Comparison of ENCODE assay signal across 1 cellular context in the genomic region with DNA sequence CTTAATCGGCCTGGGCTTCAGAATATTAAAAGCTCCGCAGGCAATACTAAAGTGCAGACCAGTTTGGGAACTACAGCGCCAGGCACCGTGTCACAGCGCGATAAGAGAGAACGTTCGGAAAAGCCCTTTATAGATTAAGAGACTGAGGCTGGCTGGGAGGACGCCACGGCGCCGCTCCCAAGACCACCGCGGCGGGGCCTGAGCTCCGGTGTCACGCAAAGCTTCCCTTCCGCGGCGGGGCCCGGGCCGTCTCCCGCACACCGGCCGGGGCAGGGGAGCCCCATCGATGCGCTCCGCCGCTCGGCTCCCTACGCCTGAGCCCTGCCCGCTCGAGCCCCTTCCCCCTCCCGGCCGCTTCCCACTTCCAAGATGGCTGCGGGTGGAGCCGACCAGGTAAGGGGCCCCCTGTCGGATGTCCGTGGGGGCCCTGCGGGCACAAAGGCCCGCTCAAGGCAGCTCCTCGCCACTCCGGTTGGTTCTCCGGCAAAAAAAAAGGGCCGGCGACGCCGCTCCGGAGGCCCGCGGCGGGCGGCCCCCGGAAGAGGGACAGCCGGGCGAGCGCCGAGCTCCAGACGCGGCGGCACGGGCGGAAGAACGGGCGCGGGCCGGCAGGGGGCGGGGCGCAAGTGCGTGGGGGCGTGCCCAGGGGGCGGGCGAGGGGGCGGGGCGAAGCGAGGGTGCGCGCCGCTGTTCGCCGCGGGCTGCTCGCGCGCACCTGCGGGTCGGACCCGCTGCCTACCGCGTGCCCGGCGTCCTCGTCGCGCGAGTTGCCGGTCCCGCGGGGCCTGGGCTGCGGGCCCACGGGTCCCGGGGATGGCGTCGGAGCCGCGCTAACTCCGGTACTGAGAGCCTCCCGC.
TF ChIP-seq lines count a peak whose summit lies in the region.

A gene with protein sequence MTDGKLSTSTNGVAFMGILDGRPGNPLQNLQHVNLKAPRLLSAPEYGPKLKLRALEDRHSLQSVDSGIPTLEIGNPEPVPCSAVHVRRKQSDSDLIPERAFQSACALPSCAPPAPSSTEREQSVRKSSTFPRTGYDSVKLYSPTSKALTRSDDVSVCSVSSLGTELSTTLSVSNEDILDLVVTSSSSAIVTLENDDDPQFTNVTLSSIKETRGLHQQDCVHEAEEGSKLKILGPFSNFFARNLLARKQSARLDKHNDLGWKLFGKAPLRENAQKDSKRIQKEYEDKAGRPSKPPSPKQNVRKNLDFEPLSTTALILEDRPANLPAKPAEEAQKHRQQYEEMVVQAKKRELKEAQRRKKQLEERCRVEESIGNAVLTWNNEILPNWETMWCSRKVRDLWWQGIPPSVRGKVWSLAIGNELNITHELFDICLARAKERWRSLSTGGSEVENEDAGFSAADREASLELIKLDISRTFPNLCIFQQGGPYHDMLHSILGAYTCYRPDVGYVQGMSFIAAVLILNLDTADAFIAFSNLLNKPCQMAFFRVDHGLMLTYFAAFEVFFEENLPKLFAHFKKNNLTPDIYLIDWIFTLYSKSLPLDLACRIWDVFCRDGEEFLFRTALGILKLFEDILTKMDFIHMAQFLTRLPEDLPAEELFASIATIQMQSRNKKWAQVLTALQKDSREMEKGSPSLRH (plus strand): TSS at position 714 of the 857 bp plus-strand sequence. CDS start 13,564 bp downstream, outside the sequence.

TF ChIP-seq in K562, 482 proteins besides CTCF, POLR2A, EP300 and RAD21 (continued from another document and continues in another):
- TF ChIP-seq, protein P1, sequence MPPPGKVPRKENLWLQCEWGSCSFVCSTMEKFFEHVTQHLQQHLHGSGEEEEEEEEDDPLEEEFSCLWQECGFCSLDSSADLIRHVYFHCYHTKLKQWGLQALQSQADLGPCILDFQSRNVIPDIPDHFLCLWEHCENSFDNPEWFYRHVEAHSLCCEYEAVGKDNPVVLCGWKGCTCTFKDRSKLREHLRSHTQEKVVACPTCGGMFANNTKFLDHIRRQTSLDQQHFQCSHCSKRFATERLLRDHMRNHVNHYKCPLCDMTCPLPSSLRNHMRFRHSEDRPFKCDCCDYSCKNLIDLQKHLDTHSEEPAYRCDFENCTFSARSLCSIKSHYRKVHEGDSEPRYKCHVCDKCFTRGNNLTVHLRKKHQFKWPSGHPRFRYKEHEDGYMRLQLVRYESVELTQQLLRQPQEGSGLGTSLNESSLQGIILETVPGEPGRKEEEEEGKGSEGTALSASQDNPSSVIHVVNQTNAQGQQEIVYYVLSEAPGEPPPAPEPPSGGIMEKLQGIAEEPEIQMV (tag; conservative IDR thresholded peaks at IDR 0.05; ENCODE audit: low read depth): no peak
- 0 out of 2 replicates have a peak, but pooled peaks have one; percentile 31 for TF ChIP-seq RBM15 (IDR thresholded peaks at IDR 0.05; ENCODE audit: insufficient read depth, low read length)
- no peak for TF ChIP-seq NR2C2 (CRISPR knock-in tag; IDR thresholded peaks at IDR 0.05)
- TF ChIP-seq NR2C2 (tag; IDR thresholded peaks at IDR 0.05): peak; percentile 81
- no peak for TF ChIP-seq HDAC3 (IDR thresholded peaks at IDR 0.05; ENCODE audit: borderline replicate concordance, partially characterized antibody)
- peak; percentile 99 for TF ChIP-seq ELF1 (tag; IDR thresholded peaks at IDR 0.05)
- 0 out of 2 replicates have a peak, but pooled peaks have one; percentile 45 for TF ChIP-seq HDAC8 (tag; IDR thresholded peaks at IDR 0.05)
- no peak for TF ChIP-seq ZNF77 (CRISPR knock-in tag; IDR thresholded peaks at IDR 0.05)
- TF ChIP-seq ZNF551 (CRISPR knock-in tag; IDR thresholded peaks at IDR 0.05): no peak
- no peak for TF ChIP-seq ZFP1 (CRISPR knock-in tag; IDR thresholded peaks at IDR 0.05)
- no peak for TF ChIP-seq ZNF124 (CRISPR knock-in tag; IDR thresholded peaks at IDR 0.05)
- TF ChIP-seq ZFP30 (CRISPR knock-in tag; IDR thresholded peaks at IDR 0.05; ENCODE audit: borderline replicate concordance): no peak
- TF ChIP-seq, protein P2, sequence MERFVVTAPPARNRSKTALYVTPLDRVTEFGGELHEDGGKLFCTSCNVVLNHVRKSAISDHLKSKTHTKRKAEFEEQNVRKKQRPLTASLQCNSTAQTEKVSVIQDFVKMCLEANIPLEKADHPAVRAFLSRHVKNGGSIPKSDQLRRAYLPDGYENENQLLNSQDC (CRISPR knock-in tag; IDR thresholded peaks at IDR 0.05): no peak
- no peak for TF ChIP-seq DNMT1 (IDR thresholded peaks at IDR 0.05)
- TF ChIP-seq, protein P3, sequence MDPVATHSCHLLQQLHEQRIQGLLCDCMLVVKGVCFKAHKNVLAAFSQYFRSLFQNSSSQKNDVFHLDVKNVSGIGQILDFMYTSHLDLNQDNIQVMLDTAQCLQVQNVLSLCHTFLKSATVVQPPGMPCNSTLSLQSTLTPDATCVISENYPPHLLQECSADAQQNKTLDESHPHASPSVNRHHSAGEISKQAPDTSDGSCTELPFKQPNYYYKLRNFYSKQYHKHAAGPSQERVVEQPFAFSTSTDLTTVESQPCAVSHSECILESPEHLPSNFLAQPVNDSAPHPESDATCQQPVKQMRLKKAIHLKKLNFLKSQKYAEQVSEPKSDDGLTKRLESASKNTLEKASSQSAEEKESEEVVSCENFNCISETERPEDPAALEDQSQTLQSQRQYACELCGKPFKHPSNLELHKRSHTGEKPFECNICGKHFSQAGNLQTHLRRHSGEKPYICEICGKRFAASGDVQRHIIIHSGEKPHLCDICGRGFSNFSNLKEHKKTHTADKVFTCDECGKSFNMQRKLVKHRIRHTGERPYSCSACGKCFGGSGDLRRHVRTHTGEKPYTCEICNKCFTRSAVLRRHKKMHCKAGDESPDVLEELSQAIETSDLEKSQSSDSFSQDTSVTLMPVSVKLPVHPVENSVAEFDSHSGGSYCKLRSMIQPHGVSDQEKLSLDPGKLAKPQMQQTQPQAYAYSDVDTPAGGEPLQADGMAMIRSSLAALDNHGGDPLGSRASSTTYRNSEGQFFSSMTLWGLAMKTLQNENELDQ (CRISPR knock-in tag; IDR thresholded peaks at IDR 0.05; ENCODE audit: borderline replicate concordance): no peak
- TF ChIP-seq E2F3 (CRISPR knock-in tag; IDR thresholded peaks at IDR 0.05): peak; percentile 48; the same call in 1 of the 2 replicates
- TF ChIP-seq ETV6 (IDR thresholded peaks at IDR 0.05; ENCODE audit: borderline replicate concordance in 1 of 2, low read depth in 2 of 2, low read length in 1 of 2): no peak
- no peak for TF ChIP-seq ETV6 (CRISPR knock-in tag; IDR thresholded peaks at IDR 0.05; ENCODE audit: borderline replicate concordance)
- TF ChIP-seq, protein P4, sequence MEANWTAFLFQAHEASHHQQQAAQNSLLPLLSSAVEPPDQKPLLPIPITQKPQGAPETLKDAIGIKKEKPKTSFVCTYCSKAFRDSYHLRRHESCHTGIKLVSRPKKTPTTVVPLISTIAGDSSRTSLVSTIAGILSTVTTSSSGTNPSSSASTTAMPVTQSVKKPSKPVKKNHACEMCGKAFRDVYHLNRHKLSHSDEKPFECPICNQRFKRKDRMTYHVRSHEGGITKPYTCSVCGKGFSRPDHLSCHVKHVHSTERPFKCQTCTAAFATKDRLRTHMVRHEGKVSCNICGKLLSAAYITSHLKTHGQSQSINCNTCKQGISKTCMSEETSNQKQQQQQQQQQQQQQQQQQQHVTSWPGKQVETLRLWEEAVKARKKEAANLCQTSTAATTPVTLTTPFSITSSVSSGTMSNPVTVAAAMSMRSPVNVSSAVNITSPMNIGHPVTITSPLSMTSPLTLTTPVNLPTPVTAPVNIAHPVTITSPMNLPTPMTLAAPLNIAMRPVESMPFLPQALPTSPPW (CRISPR knock-in tag; IDR thresholded peaks at IDR 0.05): peak; percentile 95
- TF ChIP-seq BRD4 (IDR thresholded peaks at IDR 0.05): 0 out of 2 replicates have a peak, but pooled peaks have one; percentile 42
- TF ChIP-seq NCOA4 (IDR thresholded peaks at IDR 0.05; ENCODE audit: partially characterized antibody): no peak
- TF ChIP-seq, protein P5, sequence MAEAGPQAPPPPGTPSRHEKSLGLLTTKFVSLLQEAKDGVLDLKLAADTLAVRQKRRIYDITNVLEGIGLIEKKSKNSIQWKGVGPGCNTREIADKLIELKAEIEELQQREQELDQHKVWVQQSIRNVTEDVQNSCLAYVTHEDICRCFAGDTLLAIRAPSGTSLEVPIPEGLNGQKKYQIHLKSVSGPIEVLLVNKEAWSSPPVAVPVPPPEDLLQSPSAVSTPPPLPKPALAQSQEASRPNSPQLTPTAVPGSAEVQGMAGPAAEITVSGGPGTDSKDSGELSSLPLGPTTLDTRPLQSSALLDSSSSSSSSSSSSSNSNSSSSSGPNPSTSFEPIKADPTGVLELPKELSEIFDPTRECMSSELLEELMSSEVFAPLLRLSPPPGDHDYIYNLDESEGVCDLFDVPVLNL (CRISPR knock-in tag; IDR thresholded peaks at IDR 0.05; ENCODE audit: low read depth): no peak
- TF ChIP-seq TCF7 (IDR thresholded peaks at IDR 0.05; ENCODE audit: borderline replicate concordance): no peak
- no peak for TF ChIP-seq KAT8 (IDR thresholded peaks at IDR 0.05; ENCODE audit: low read depth)
- peak; percentile 72 for TF ChIP-seq CCNT2 (IDR thresholded peaks at IDR 0.05; ENCODE audit: borderline replicate concordance, extremely low read depth, insufficient read length, low read depth, low read length)
- no peak for TF ChIP-seq CBFB (CRISPR knock-in tag; IDR thresholded peaks at IDR 0.05)
- TF ChIP-seq KLF13 (tag; IDR thresholded peaks at IDR 0.05; ENCODE audit: borderline replicate concordance, low read depth): no peak; the same call in 1 of the 2 replicates
- peak; percentile 83 for TF ChIP-seq ZFX (CRISPR knock-in tag; IDR thresholded peaks at IDR 0.05)
- TF ChIP-seq, protein P6, sequence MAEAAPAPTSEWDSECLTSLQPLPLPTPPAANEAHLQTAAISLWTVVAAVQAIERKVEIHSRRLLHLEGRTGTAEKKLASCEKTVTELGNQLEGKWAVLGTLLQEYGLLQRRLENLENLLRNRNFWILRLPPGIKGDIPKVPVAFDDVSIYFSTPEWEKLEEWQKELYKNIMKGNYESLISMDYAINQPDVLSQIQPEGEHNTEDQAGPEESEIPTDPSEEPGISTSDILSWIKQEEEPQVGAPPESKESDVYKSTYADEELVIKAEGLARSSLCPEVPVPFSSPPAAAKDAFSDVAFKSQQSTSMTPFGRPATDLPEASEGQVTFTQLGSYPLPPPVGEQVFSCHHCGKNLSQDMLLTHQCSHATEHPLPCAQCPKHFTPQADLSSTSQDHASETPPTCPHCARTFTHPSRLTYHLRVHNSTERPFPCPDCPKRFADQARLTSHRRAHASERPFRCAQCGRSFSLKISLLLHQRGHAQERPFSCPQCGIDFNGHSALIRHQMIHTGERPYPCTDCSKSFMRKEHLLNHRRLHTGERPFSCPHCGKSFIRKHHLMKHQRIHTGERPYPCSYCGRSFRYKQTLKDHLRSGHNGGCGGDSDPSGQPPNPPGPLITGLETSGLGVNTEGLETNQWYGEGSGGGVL (CRISPR knock-in tag; IDR thresholded peaks at IDR 0.05): no peak
- TF ChIP-seq, protein P7, sequence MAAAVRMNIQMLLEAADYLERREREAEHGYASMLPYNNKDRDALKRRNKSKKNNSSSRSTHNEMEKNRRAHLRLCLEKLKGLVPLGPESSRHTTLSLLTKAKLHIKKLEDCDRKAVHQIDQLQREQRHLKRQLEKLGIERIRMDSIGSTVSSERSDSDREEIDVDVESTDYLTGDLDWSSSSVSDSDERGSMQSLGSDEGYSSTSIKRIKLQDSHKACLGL (CRISPR knock-in tag; IDR thresholded peaks at IDR 0.05; ENCODE audit: borderline replicate concordance, poor library complexity, severe bottlenecking): no peak
- TF ChIP-seq GABPB2 (CRISPR knock-in tag; conservative IDR thresholded peaks at IDR 0.05): no peak
- TF ChIP-seq POLR2G (IDR thresholded peaks at IDR 0.05; ENCODE audit: low read depth, low read length): peak; percentile 96
- TF ChIP-seq, protein P8, sequence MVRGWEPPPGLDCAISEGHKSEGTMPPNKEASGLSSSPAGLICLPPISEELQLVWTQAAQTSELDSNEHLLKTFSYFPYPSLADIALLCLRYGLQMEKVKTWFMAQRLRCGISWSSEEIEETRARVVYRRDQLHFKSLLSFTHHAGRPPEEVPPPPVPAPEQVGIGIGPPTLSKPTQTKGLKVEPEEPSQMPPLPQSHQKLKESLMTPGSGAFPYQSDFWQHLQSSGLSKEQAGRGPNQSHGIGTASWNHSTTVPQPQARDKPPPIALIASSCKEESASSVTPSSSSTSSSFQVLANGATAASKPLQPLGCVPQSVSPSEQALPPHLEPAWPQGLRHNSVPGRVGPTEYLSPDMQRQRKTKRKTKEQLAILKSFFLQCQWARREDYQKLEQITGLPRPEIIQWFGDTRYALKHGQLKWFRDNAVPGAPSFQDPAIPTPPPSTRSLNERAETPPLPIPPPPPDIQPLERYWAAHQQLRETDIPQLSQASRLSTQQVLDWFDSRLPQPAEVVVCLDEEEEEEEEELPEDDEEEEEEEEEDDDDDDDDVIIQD (CRISPR knock-in tag; IDR thresholded peaks at IDR 0.05): no peak
- TF ChIP-seq ZSCAN29 (IDR thresholded peaks at IDR 0.05): no peak
- TF ChIP-seq, protein P9, sequence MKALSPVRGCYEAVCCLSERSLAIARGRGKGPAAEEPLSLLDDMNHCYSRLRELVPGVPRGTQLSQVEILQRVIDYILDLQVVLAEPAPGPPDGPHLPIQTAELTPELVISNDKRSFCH (CRISPR knock-in tag; IDR thresholded peaks at IDR 0.05): no peak
- TF ChIP-seq, protein P9 (tag; IDR thresholded peaks at IDR 0.05): 0 out of 2 replicates have a peak, but pooled peaks have one; percentile 22
- no peak for TF ChIP-seq BCL6 (CRISPR knock-in tag; IDR thresholded peaks at IDR 0.05)
- no peak; the same call in 1 of the 2 replicates for TF ChIP-seq ZNF41 (CRISPR knock-in tag; conservative IDR thresholded peaks at IDR 0.05)
- TF ChIP-seq SRSF3 (IDR thresholded peaks at IDR 0.05; ENCODE audit: insufficient read depth, low read length): no peak
- no peak for TF ChIP-seq POLR3G (IDR thresholded peaks at IDR 0.05; ENCODE audit: extremely low read depth, insufficient read length, insufficient replicate concordance)
- no peak for TF ChIP-seq POLR3A (IDR thresholded peaks at IDR 0.05; ENCODE audit: borderline replicate concordance, extremely low read depth, insufficient read depth, insufficient read length)
- TF ChIP-seq ZKSCAN8 (CRISPR knock-in tag; IDR thresholded peaks at IDR 0.05): no peak
- TF ChIP-seq JUN (IDR thresholded peaks at IDR 0.05; ENCODE audit: borderline replicate concordance, low read depth, low read length): no peak
- TF ChIP-seq JUN (CRISPR knock-in tag; IDR thresholded peaks at IDR 0.05; ENCODE audit: borderline replicate concordance): 0 out of 2 replicates have a peak, but pooled peaks have one; percentile 26
- no peak for TF ChIP-seq NFE2L1 (tag; IDR thresholded peaks at IDR 0.05; ENCODE audit: borderline replicate concordance, low read depth)
